Comparison of ENCODE assay signal across 13 cellular contexts in genomic region chr10:123140164-123140982, GRCh38. TPM values are rescaled to one million over a fixed set of nuclear protein-coding genes. Genes with fewer than 3 reads are reported as not detected.
A peak's percentile ranks its signal among the peaks of the same experiment; 100 is the strongest.
DNase-seq lines count a peak whose midpoint lies in the region; ATAC-seq and TF ChIP-seq lines count a peak whose summit lies in the region.
"Had no signal": no experiment of that assay in that cellular context is flagged by ENCODE, and none has a peak within 500 bp of the region (broad histone marks: within the 10 kb centered on the region; RNA-seq: fewer than 3 reads in every experiment).

No MANE protein-coding gene starts in this region.

- POLR2A ChIA-PET in CD8-positive, alpha-beta memory T cell (lab: Charles Lee): interaction anchor here (0.7 kb wide), 1 partner anchor 14 kb away, joined by 3 read pairs; the partner anchor contains the start of gene BUB3
- POLR2A ChIA-PET in activated CD4-positive, alpha-beta T cell treated with anti-CD3 and anti-CD28 coated beads, Interleukin-2, amount 10 ng/mL, durations not matched to agents 7 days and 5 days (lab: Charles Lee): no interaction called here

- peak overlapping the region in 2 of 8 donors; percentile 54 to 75 for H3K27ac Mint-ChIP-seq in CD8-positive, alpha-beta memory T cell
- peak overlapping the region; percentile 25 for H3K27ac Mint-ChIP-seq in activated CD4-positive, alpha-beta T cell treated with anti-CD3 and anti-CD28 coated beads, Interleukin-2, amount 10 ng/mL, durations not matched to agents 7 days and 5 days

- peak overlapping the region; percentile 23 to 77 (median 58) for H3K4me3 Mint-ChIP-seq in CD8-positive, alpha-beta memory T cell
- peak overlapping the region; percentile 20 for H3K4me3 Mint-ChIP-seq in activated CD4-positive, alpha-beta T cell treated with anti-CD3 and anti-CD28 coated beads, Interleukin-2, amount 10 ng/mL, durations not matched to agents 7 days and 5 days

- no peak overlapping the region for H3K4me3 ChIP-seq in CD8-positive, alpha-beta memory T cell (ENCODE audit: low read length)
- H3K4me3 ChIP-seq in GM12875 (ENCODE audit: low read depth, low read length) (peak overlapping the region; percentile 77), lower lobe of right lung (no peak overlapping the region)
- H3K4me3 ChIP-seq: GM23248 had no signal

- no peak overlapping the region for H3K27ac ChIP-seq in CD8-positive, alpha-beta memory T cell (ENCODE audit: low read depth, low read length)
- no peak overlapping the region for H3K27ac ChIP-seq in lower lobe of right lung
- H3K27ac ChIP-seq: GM23248 had no signal

- no peaks in the 10 kb centered on the region for H3K9me3 ChIP-seq in CD8-positive, alpha-beta memory T cell (ENCODE audit: low read length)
- no peaks in the 10 kb centered on the region for H3K9me3 ChIP-seq in lower lobe of right lung

- peaks cover 84% of the 10 kb centered on the region for H3K27me3 ChIP-seq in CD8-positive, alpha-beta memory T cell (ENCODE audit: insufficient read depth, low read length, poor library complexity, severe bottlenecking)
- peaks cover 100% of the 10 kb centered on the region for H3K27me3 ChIP-seq in lower lobe of right lung (ENCODE audit: low read depth)

- TF ChIP-seq CTCF in GM12875 (IDR thresholded peaks at IDR 0.05; ENCODE audit: borderline replicate concordance, insufficient read depth, low read depth, low read length) (peak; percentile 12; the same call in 1 of the 2 replicates), lower lobe of right lung (IDR thresholded peaks at IDR 0.05) (no peak)

- peaks cover 0 to 2% (median 0%) of the 10 kb centered on the region in 5 donors for H3K9me3 Mint-ChIP-seq in CD8-positive, alpha-beta memory T cell
- no peaks in the 10 kb centered on the region for H3K9me3 Mint-ChIP-seq in activated CD4-positive, alpha-beta T cell treated with anti-CD3 and anti-CD28 coated beads, Interleukin-2, amount 10 ng/mL, durations not matched to agents 7 days and 5 days

- no peaks in the 10 kb centered on the region for H3K36me3 ChIP-seq in CD8-positive, alpha-beta memory T cell (ENCODE audit: insufficient read depth, low read length)
- H3K36me3 ChIP-seq in lower lobe of right lung: no peaks in the 10 kb centered on the region

- CTCF ChIA-PET in CD8-positive, alpha-beta memory T cell (lab: Charles Lee): interaction anchor here (0.7 to 1.4 kb wide), 4 partner anchors 9 to 14 kb away, joined by 3 to 5 read pairs (median 4); partner anchors contain the start of gene BUB3
- CTCF ChIA-PET in activated CD4-positive, alpha-beta T cell treated with anti-CD3 and anti-CD28 coated beads, Interleukin-2, amount 10 ng/mL, durations not matched to agents 7 days and 5 days (lab: Charles Lee): interaction anchor here (0.8 to 1.1 kb wide), 3 partner anchors 8 to 11 kb away, joined by 3 to 5 read pairs (median 4); no protein-coding TSS in a partner anchor

- peaks cover 53% of the 10 kb centered on the region for H3K4me1 ChIP-seq in CD8-positive, alpha-beta memory T cell (ENCODE audit: insufficient read depth, low read length)
- peaks cover 33% of the 10 kb centered on the region for H3K4me1 ChIP-seq in lower lobe of right lung

- DNase-seq in CD8-positive, alpha-beta memory T cell: no peak
- no peak for DNase-seq in activated CD4-positive, alpha-beta T cell treated with anti-CD3 and anti-CD28 coated beads, Interleukin-2, amount 10 ng/mL, durations not matched to agents 7 days and 5 days
- DNase-seq in left lobe of liver (ENCODE audit: low spot score) (no peak), lower lobe of right lung (no peak), HUDEP-2 (lab: John Stamatoyannopoulos, UW; ENCODE audit: unreplicated experiment in 76 of 76) (no peak)
- DNase-seq: GM23248; NCI-H524; stimulated activated CD4-positive, alpha-beta T cell treated with anti-CD3 and anti-CD28 coated beads, Interleukin-1b, Interleukin-23, amount 100 ng/mL, for 48 hours had no signal

- H3K36me3 Mint-ChIP-seq in CD8-positive, alpha-beta memory T cell: no peaks in the 10 kb centered on the region
- peaks cover 7% of the 10 kb centered on the region for H3K36me3 Mint-ChIP-seq in activated CD4-positive, alpha-beta T cell treated with anti-CD3 and anti-CD28 coated beads, Interleukin-2, amount 10 ng/mL, durations not matched to agents 7 days and 5 days (ENCODE audit: low read depth)

- ATAC-seq in left lobe of liver (peak; percentile 9), lower lobe of right lung (no peak), HG03159 (IDR thresholded peaks at IDR 0.05; ENCODE audit: unreplicated experiment) (no peak), HG03135 (IDR thresholded peaks at IDR 0.05; ENCODE audit: unreplicated experiment) (no peak)

- H3K27me3 Mint-ChIP-seq in CD8-positive, alpha-beta memory T cell: peaks cover 77 to 85% of the 10 kb centered on the region in 2 donors
- peaks cover 83% of the 10 kb centered on the region for H3K27me3 Mint-ChIP-seq in activated CD4-positive, alpha-beta T cell treated with anti-CD3 and anti-CD28 coated beads, Interleukin-2, amount 10 ng/mL, durations not matched to agents 7 days and 5 days

- intact Hi-C loops in lower lobe of right lung (cut with DNase I): no loop called here

- H3K4me1 Mint-ChIP-seq in CD8-positive, alpha-beta memory T cell: peaks cover 53 to 76% (median 55%) of the 10 kb centered on the region in 3 donors
- peaks cover 32% of the 10 kb centered on the region for H3K4me1 Mint-ChIP-seq in activated CD4-positive, alpha-beta T cell treated with anti-CD3 and anti-CD28 coated beads, Interleukin-2, amount 10 ng/mL, durations not matched to agents 7 days and 5 days

RNA-seq across cellular contexts. Expression of gene HMX3, which starts 4.6 kb away (rescaled TPM):
- not detected for total RNA-seq in CD8-positive, alpha-beta memory T cell
- not detected for polyA plus RNA-seq in CD8-positive, alpha-beta memory T cell
- total RNA-seq in activated CD4-positive, alpha-beta T cell treated with anti-CD3 and anti-CD28 coated beads, Interleukin-2, amount 10 ng/mL, durations not matched to agents 7 days and 5 days: not detected
- total RNA-seq in left lobe of liver: 0.20 TPM
- total RNA-seq in lower lobe of right lung: not detected
- total RNA-seq: fibroblast of lung, GM23248 had no signal
- polyA plus RNA-seq: fibroblast of lung, GM23248, thymus had no signal

RNA-seq across cellular contexts. Expression of gene HMX2, which starts 7.6 kb away (rescaled TPM):
- not detected for total RNA-seq in CD8-positive, alpha-beta memory T cell
- polyA plus RNA-seq in CD8-positive, alpha-beta memory T cell: not detected
- not detected for total RNA-seq in activated CD4-positive, alpha-beta T cell treated with anti-CD3 and anti-CD28 coated beads, Interleukin-2, amount 10 ng/mL, durations not matched to agents 7 days and 5 days
- not detected for total RNA-seq in left lobe of liver
- total RNA-seq in lower lobe of right lung: not detected
- total RNA-seq: fibroblast of lung, GM23248 had no signal
- polyA plus RNA-seq: fibroblast of lung, GM23248 had no signal

RNA-seq across cellular contexts. Expression of gene BUB3, which starts 13.8 kb away (rescaled TPM):
- 100 to 1,000 TPM; 254 to 255 TPM for total RNA-seq in CD8-positive, alpha-beta memory T cell
- polyA plus RNA-seq in CD8-positive, alpha-beta memory T cell: 231 TPM
- total RNA-seq in activated CD4-positive, alpha-beta T cell treated with anti-CD3 and anti-CD28 coated beads, Interleukin-2, amount 10 ng/mL, durations not matched to agents 7 days and 5 days: 100 to 1,000 TPM; 224 to 255 TPM
- total RNA-seq in left lobe of liver (24.8 TPM), lower lobe of right lung (67.3 TPM)
